In the genomic region with DNA sequence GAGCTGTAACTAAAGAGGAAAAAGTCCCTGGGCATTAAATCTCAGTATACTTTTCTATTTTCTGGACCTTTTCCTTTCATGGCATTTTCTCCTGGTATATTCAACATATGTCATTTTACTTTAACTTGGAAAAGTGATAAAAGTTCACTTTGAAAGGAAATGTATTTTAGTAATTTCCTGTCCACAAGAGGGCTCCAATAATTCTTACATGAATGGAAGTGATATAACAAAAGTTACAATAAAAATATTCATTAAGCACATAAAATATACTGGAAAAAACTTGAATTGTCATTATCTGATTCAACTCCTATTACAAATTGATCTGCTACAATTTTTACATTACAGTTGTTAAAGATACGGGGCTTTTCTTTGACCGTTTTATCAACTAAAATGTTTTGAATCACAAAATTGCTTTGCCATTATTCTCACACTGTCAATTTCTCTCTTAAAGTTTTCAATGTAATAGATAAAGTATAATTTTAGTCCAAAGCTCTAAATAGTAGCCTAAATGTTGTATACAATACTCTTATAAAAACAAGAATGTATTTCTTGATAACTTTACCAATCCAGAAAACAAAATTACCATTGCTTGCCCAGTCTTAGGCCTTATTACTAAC, we compare ENCODE assay signal across 9 cellular contexts. TPM values are rescaled to one million over a fixed set of nuclear protein-coding genes. Genes with fewer than 3 reads are reported as not detected.
A peak's percentile ranks its signal among the peaks of the same experiment; 100 is the strongest.
DNase-seq lines count a peak whose midpoint lies in the region; ATAC-seq, FAIRE-seq and TF ChIP-seq lines count a peak whose summit lies in the region.
"Had no signal": no experiment of that assay in that cellular context is flagged by ENCODE, and none has a peak within 500 bp of the region (broad histone marks: within the 10 kb centered on the region; RNA-seq: fewer than 3 reads in every experiment).

No MANE protein-coding gene starts in this region.

- H3K4me1 ChIP-seq in heart right ventricle = peaks cover 4 to 53% (median 34%) of the 10 kb centered on the region in 9 donors
- H3K4me1 ChIP-seq in kidney (ENCODE audit: control insufficient read depth in 1 of 2, insufficient read depth in 1 of 2, low read depth in 1 of 2, low read length in 2 of 2) = peaks cover 0 to 4% of the 10 kb centered on the region in 2 donors
- peaks cover 0 to 11% of the 10 kb centered on the region in 2 donors for H3K4me1 ChIP-seq in uterus

- no peaks in the 10 kb centered on the region for H3K9me3 ChIP-seq in heart right ventricle
- no peaks in the 10 kb centered on the region for H3K9me3 ChIP-seq in kidney (ENCODE audit: control insufficient read depth in 1 of 2, low read length in 2 of 2)
- H3K9me3 ChIP-seq in uterus = no peaks in the 10 kb centered on the region

- H3K9ac ChIP-seq in kidney (ENCODE audit: low read length in 2 of 2) = no peak overlapping the region

- H3K4me3 ChIP-seq in heart right ventricle (peak overlapping the region in 1 of 10 donors; percentile 75), kidney (ENCODE audit: low read length in 2 of 2) (no peak overlapping the region), uterus (peak overlapping the region; percentile 2 to 69)

- no peaks in the 10 kb centered on the region for H3K27me3 ChIP-seq in heart right ventricle
- H3K27me3 ChIP-seq in uterus = no peaks in the 10 kb centered on the region

- H3K27ac ChIP-seq in heart right ventricle (peak overlapping the region in 1 of 10 donors; percentile 1), kidney (ENCODE audit: low read depth in 2 of 2, low read length in 2 of 2) (no peak overlapping the region), uterus (peak overlapping the region; percentile 39 to 99)

- peak; percentile 86 for FAIRE-seq in kidney (lab: Jason Lieb, UNC)

- no peak for DNase-seq in heart right ventricle
- no peak for DNase-seq in left cardiac atrium
- DNase-seq in amniotic epithelial cell (ENCODE audit: low read depth) = peak; percentile 23
- DNase-seq in kidney = no peak
- DNase-seq in uterus = no peak
- no peak for DNase-seq in DMS114 treated with DMSO at 0.1 percent for 48 hours (lab: John Stamatoyannopoulos, UW; ENCODE audit: unreplicated experiment)
- DNase-seq in stimulated activated CD8-positive, alpha-beta memory T cell treated with anti-CD3 and anti-CD28 coated beads, Interleukin-4, amount 100 ng/mL, for 48 hours = no peak
- no peak for DNase-seq in KG1 (lab: John Stamatoyannopoulos, UW)
- DNase-seq: NCI-H748 treated with DMSO at 0.1 percent for 48 hours had no signal

- peak in 7 of 9 donors; percentile 21 to 62 (median 53) for TF ChIP-seq CTCF in heart right ventricle (IDR thresholded peaks at IDR 0.05)
- TF ChIP-seq CTCF in kidney (IDR thresholded peaks at IDR 0.05; ENCODE audit: borderline replicate concordance, extremely low read depth, insufficient read depth) = peak; percentile 6
- TF ChIP-seq CTCF in uterus (IDR thresholded peaks at IDR 0.05) = peak in 2 of 4 experiments; percentile 34 to 41

- TF ChIP-seq POLR2A in uterus (IDR thresholded peaks at IDR 0.05) = no peak

- H3K36me3 ChIP-seq in heart right ventricle (no peaks in the 10 kb centered on the region), kidney (ENCODE audit: control insufficient read depth in 1 of 2, insufficient read depth in 2 of 2, low read length in 2 of 2) (no peaks in the 10 kb centered on the region), uterus (no peaks in the 10 kb centered on the region)

- WGBS in heart right ventricle, 2 donors = 75 to 91% methylated on average over 2 of the region's 2 CpGs

- no peak for ATAC-seq in heart right ventricle
- no peak for ATAC-seq in left cardiac atrium

- intact Hi-C loops in heart right ventricle (cut with DNase I) = loop anchor here in 8 of 10 donors (2.0 to 10.0 kb wide), 6 partner anchors 71 to 338 kb away; no protein-coding TSS in a partner anchor
- intact Hi-C loops in left cardiac atrium (cut with DNase I) = loop anchor here (5.0 to 10.0 kb wide), 3 partner anchors 71 to 341 kb away; no protein-coding TSS in a partner anchor
- intact Hi-C loops in kidney (cut with DNase I) = no loop called here
- intact Hi-C loops in uterus (cut with DNase I; ENCODE audit: low total_unique reads) = loop anchor here (5.0 kb wide), 1 partner anchor 267 kb away; no protein-coding TSS in a partner anchor

RNA-seq across cellular contexts. Expression of gene UBL3, which starts 4.9 kb away (rescaled TPM):
- total RNA-seq in heart right ventricle = 10 to 100 TPM; 18.3 to 24.3 (median 21.0) TPM
- polyA plus RNA-seq in heart right ventricle = 10 to 100 TPM in 1 of 2 donors, 1 to 10 TPM in 1; 6.7 to 12.1 TPM
- total RNA-seq in left cardiac atrium = 10 to 100 TPM; 21.9 to 22.3 TPM
- 34.1 TPM for total RNA-seq in kidney
- 18.1 TPM for polyA plus RNA-seq in kidney (ENCODE audit: insufficient read depth, low read depth, low replicate concordance)
- 10 to 100 TPM; 30.2 to 59.7 (median 56.8) TPM for total RNA-seq in uterus

Comparison
In these comparisons a context has a peak if more than half of its experiments do, and no peak if none do; other contexts are left out.
1. H3K27ac ChIP-seq: peak in uterus (2 of 2); none in kidney (0 of 2).
2. H3K4me3 ChIP-seq: peak in uterus (2 of 2); none in kidney (0 of 2).